ENCODE assay signal across 24 cellular contexts in genomic region chr4:159837071-159837470, GRCh38.
"Had no signal": no experiment of that assay in that cellular context is flagged by ENCODE, and none has a peak within 500 bp of the region (broad histone marks: within the 10 kb centered on the region; RNA-seq: fewer than 3 reads in every experiment).

No MANE protein-coding gene starts in this region.

- H3K4me3 Mint-ChIP-seq: activated CD4-positive, alpha-beta memory T cell treated with anti-CD3 and anti-CD28 coated beads for 36 hours; activated CD8-positive, alpha-beta memory T cell treated with anti-CD3 and anti-CD28 coated beads, Interleukin-2, amount 10 ng/mL, durations not matched to agents 7 days and 5 days; activated CD8-positive, alpha-beta T cell treated with anti-CD3 and anti-CD28 coated beads, Interleukin-2, amount 10 ng/mL, durations not matched to agents 7 days and 5 days; activated naive CD4-positive, alpha-beta T cell treated with anti-CD3 and anti-CD28 coated beads, Interleukin-2, amount 10 ng/mL, durations not matched to agents 7 days and 5 days; activated naive CD8-positive, alpha-beta T cell treated with anti-CD3 and anti-CD28 coated beads, Interleukin-2, amount 10 ng/mL, durations not matched to agents 7 days and 5 days; activated T-cell treated with anti-CD3 and anti-CD28 coated beads, Interleukin-2, amount 50 U/mL, for 72 hours; effector memory CD8-positive, alpha-beta T cell had no signal

- H3K4me1 ChIP-seq: esophagus muscularis mucosa, foreskin keratinocyte, gastroesophageal sphincter had no signal

- H3K4me3 ChIP-seq: esophagus muscularis mucosa, gastroesophageal sphincter had no signal

- H3K4me1 Mint-ChIP-seq: activated CD8-positive, alpha-beta memory T cell treated with anti-CD3 and anti-CD28 coated beads, Interleukin-2, amount 10 ng/mL, durations not matched to agents 7 days and 5 days; activated naive CD4-positive, alpha-beta T cell treated with anti-CD3 and anti-CD28 coated beads, Interleukin-2, amount 10 ng/mL, durations not matched to agents 7 days and 5 days; activated naive CD8-positive, alpha-beta T cell treated with anti-CD3 and anti-CD28 coated beads, Interleukin-2, amount 10 ng/mL, durations not matched to agents 7 days and 5 days had no signal

- H3K9me3 ChIP-seq: esophagus muscularis mucosa, gastroesophageal sphincter had no signal

- ATAC-seq: activated CD8-positive, alpha-beta memory T cell treated with anti-CD3 and anti-CD28 coated beads, Interleukin-2, amount 10 ng/mL, durations not matched to agents 7 days and 5 days; activated CD8-positive, alpha-beta T cell treated with anti-CD3 and anti-CD28 coated beads, Interleukin-2, amount 10 ng/mL, durations not matched to agents 7 days and 5 days; activated naive CD4-positive, alpha-beta T cell treated with anti-CD3 and anti-CD28 coated beads, Interleukin-2, amount 50 U/mL, for 72 hours; activated T-cell treated with anti-CD3 and anti-CD28 coated beads, Interleukin-2, amount 50 U/mL, for 72 hours; effector memory CD8-positive, alpha-beta T cell; foreskin keratinocyte; gastroesophageal sphincter had no signal

- H3K27ac ChIP-seq: brain microvascular endothelial cell, esophagus muscularis mucosa, foreskin keratinocyte, gastroesophageal sphincter had no signal

- H3K36me3 Mint-ChIP-seq: activated CD4-positive, alpha-beta memory T cell treated with anti-CD3 and anti-CD28 coated beads for 36 hours; activated naive CD4-positive, alpha-beta T cell treated with anti-CD3 and anti-CD28 coated beads, Interleukin-2, amount 10 ng/mL, durations not matched to agents 7 days and 5 days; activated naive CD4-positive, alpha-beta T cell treated with anti-CD3 and anti-CD28 coated beads, Interleukin-2, amount 50 U/mL, for 72 hours; activated naive CD8-positive, alpha-beta T cell treated with anti-CD3 and anti-CD28 coated beads, Interleukin-2, amount 10 ng/mL, durations not matched to agents 7 days and 5 days had no signal

- H3K36me3 ChIP-seq: brain microvascular endothelial cell, esophagus muscularis mucosa, gastroesophageal sphincter had no signal

- H3K27ac Mint-ChIP-seq: activated CD4-positive, alpha-beta memory T cell treated with anti-CD3 and anti-CD28 coated beads for 36 hours; activated CD8-positive, alpha-beta memory T cell treated with anti-CD3 and anti-CD28 coated beads, Interleukin-2, amount 10 ng/mL, durations not matched to agents 7 days and 5 days; activated CD8-positive, alpha-beta T cell treated with anti-CD3 and anti-CD28 coated beads, Interleukin-2, amount 10 ng/mL, durations not matched to agents 7 days and 5 days; activated naive CD4-positive, alpha-beta T cell treated with anti-CD3 and anti-CD28 coated beads, Interleukin-2, amount 10 ng/mL, durations not matched to agents 7 days and 5 days; activated naive CD4-positive, alpha-beta T cell treated with anti-CD3 and anti-CD28 coated beads, Interleukin-2, amount 50 U/mL, for 72 hours; activated naive CD8-positive, alpha-beta T cell treated with anti-CD3 and anti-CD28 coated beads, Interleukin-2, amount 10 ng/mL, durations not matched to agents 7 days and 5 days; activated T-cell treated with anti-CD3 and anti-CD28 coated beads, Interleukin-2, amount 50 U/mL, for 72 hours; effector memory CD8-positive, alpha-beta T cell had no signal

- H3K27me3 Mint-ChIP-seq: activated CD4-positive, alpha-beta memory T cell treated with anti-CD3 and anti-CD28 coated beads for 36 hours; activated CD8-positive, alpha-beta memory T cell treated with anti-CD3 and anti-CD28 coated beads, Interleukin-2, amount 10 ng/mL, durations not matched to agents 7 days and 5 days; activated naive CD4-positive, alpha-beta T cell treated with anti-CD3 and anti-CD28 coated beads, Interleukin-2, amount 10 ng/mL, durations not matched to agents 7 days and 5 days; activated naive CD8-positive, alpha-beta T cell treated with anti-CD3 and anti-CD28 coated beads, Interleukin-2, amount 10 ng/mL, durations not matched to agents 7 days and 5 days; effector memory CD8-positive, alpha-beta T cell had no signal

- H3K27me3 ChIP-seq: brain microvascular endothelial cell, esophagus muscularis mucosa, foreskin keratinocyte, gastroesophageal sphincter had no signal

- DNase-seq: activated CD4-positive, alpha-beta memory T cell treated with anti-CD3 and anti-CD28 coated beads for 36 hours; activated CD4-positive, alpha-beta T cell treated with anti-CD3 and anti-CD28 coated beads for 1 hour; activated CD4-positive, alpha-beta T cell treated with anti-CD3 and anti-CD28 coated beads for 4 hours; activated CD8-positive, alpha-beta memory T cell treated with anti-CD3 and anti-CD28 coated beads, Interleukin-2, amount 10 ng/mL, durations not matched to agents 7 days and 5 days; activated CD8-positive, alpha-beta memory T cell treated with anti-CD3 and anti-CD28 coated beads, Interleukin-2, amount 50 U/mL, for 4 hours; activated CD8-positive, alpha-beta T cell treated with anti-CD3 and anti-CD28 coated beads, Interleukin-2, amount 10 ng/mL, durations not matched to agents 7 days and 5 days; activated gamma-delta T cell; activated naive CD4-positive, alpha-beta T cell; activated naive CD4-positive, alpha-beta T cell treated with anti-CD3 and anti-CD28 coated beads, Interleukin-2, amount 10 ng/mL, durations not matched to agents 7 days and 5 days; activated naive CD8-positive, alpha-beta T cell treated with anti-CD3 and anti-CD28 coated beads, Interleukin-2, amount 10 ng/mL, durations not matched to agents 7 days and 5 days; activated T-cell treated with anti-CD3 and anti-CD28 coated beads, Interleukin-2, amount 50 U/mL, for 1 hour; activated T-cell treated with anti-CD3 and anti-CD28 coated beads, Interleukin-2, amount 50 U/mL, for 72 hours; amniotic stem cell; brain microvascular endothelial cell; cortex of kidney; dermis blood vessel endothelial cell; effector CD4-positive, alpha-beta T cell; effector memory CD8-positive, alpha-beta T cell; erythroblast; foreskin keratinocyte; T-helper 2 cell had no signal
